ENCODE assay signal across 21 cellular contexts in genomic region chr4:187167126-187167525, GRCh38.
DNase-seq lines count a peak whose midpoint lies in the region; ATAC-seq and TF ChIP-seq lines count a peak whose summit lies in the region.
"Had no signal": no experiment of that assay in that cellular context is flagged by ENCODE, and none has a peak within 500 bp of the region (broad histone marks: within the 10 kb centered on the region; RNA-seq: fewer than 3 reads in every experiment).

No MANE protein-coding gene starts in this region.

- H3K4me3 ChIP-seq in GM23338: no peak overlapping the region
- no peak overlapping the region for H3K4me3 ChIP-seq in OCI-LY7 (ENCODE audit: low read depth, low read length, poor library complexity, severe bottlenecking)
- no peak overlapping the region for H3K4me3 ChIP-seq in trophoblast cell (ENCODE audit: low read depth, low read length)

- H3K27me3 ChIP-seq in GM23338 (ENCODE audit: insufficient read depth) (no peaks in the 10 kb centered on the region), trophoblast cell (ENCODE audit: insufficient read depth, low read length) (no peaks in the 10 kb centered on the region)

- no peaks in the 10 kb centered on the region for H4K20me1 ChIP-seq in GM23338 (replicated peaks; ENCODE audit: insufficient read depth)
- no peaks in the 10 kb centered on the region for H4K20me1 ChIP-seq in OCI-LY7 (ENCODE audit: insufficient read depth, low read length)

- H3K27ac Mint-ChIP-seq in GM23338: no peak overlapping the region
- H3K27ac Mint-ChIP-seq: B cell, HFFc6 had no signal

- no peak overlapping the region for H3K4me3 Mint-ChIP-seq in GM23338
- H3K4me3 Mint-ChIP-seq: B cell, HFFc6 had no signal

- POLR2A ChIA-PET in OCI-LY7 (lab: Charles Lee): interaction anchor here (0.7 to 1.2 kb wide), 3 partner anchors 8 to 34 kb away, joined by 3 to 4 read pairs (median 4); no protein-coding TSS in a partner anchor

- H3K4me1 Mint-ChIP-seq in GM23338: no peaks in the 10 kb centered on the region; the same call in 2 of the 3 replicates
- H3K4me1 Mint-ChIP-seq: B cell had no signal

- H4K91ac ChIP-seq in trophoblast cell (ENCODE audit: low read depth, low read length): no peak overlapping the region

- no peak overlapping the region for H3K14ac ChIP-seq in trophoblast cell (ENCODE audit: low read length)

- no peaks in the 10 kb centered on the region for H3K36me3 ChIP-seq in GM23338 (ENCODE audit: insufficient read depth)
- H3K36me3 ChIP-seq in OCI-LY7 (ENCODE audit: insufficient read depth, low read length): no peaks in the 10 kb centered on the region
- H3K36me3 ChIP-seq in trophoblast cell (ENCODE audit: control insufficient read depth in 1 of 2, insufficient read depth in 2 of 2, low read length in 2 of 2): no peaks in the 10 kb centered on the region

- ATAC-seq in GM23338 (no peak), left colon (peak; percentile 92), GM21825 (IDR thresholded peaks at IDR 0.05; ENCODE audit: unreplicated experiment) (no peak), HG03280 (IDR thresholded peaks at IDR 0.05; ENCODE audit: unreplicated experiment) (no peak)

- WGBS in trophoblast cell (ENCODE audit: extremely low coverage, insufficient coverage, insufficient read length): no CpG with 5 or more reads among the region's 6 CpGs

- H3K27ac ChIP-seq in GM23338 (ENCODE audit: low read depth) (no peak overlapping the region), OCI-LY7 (ENCODE audit: low read depth, low read length, poor library complexity, severe bottlenecking) (no peak overlapping the region), trophoblast cell (ENCODE audit: low read depth, low read length) (no peak overlapping the region)

- H3K18ac ChIP-seq in trophoblast cell (ENCODE audit: low read length): no peak overlapping the region

- H3K23ac ChIP-seq in trophoblast cell (ENCODE audit: low read length): no peak overlapping the region

- H3K27me3 Mint-ChIP-seq in GM23338 (ENCODE audit: insufficient read depth, low read depth, poor library complexity): peaks cover under 1% of the 10 kb centered on the region
- H3K27me3 Mint-ChIP-seq: B cell had no signal

- H2AK5ac ChIP-seq in trophoblast cell (ENCODE audit: low read length): no peak overlapping the region

- H3K4me1 ChIP-seq in GM23338 (ENCODE audit: insufficient read depth) (peaks cover 5% of the 10 kb centered on the region; the same call in 1 of the 2 replicates), OCI-LY7 (ENCODE audit: insufficient read depth, low read length, poor library complexity, severe bottlenecking) (peaks cover 8% of the 10 kb centered on the region), trophoblast cell (ENCODE audit: control insufficient read depth in 1 of 2, insufficient read depth in 2 of 2, low read length in 2 of 2) (no peaks in the 10 kb centered on the region)

- DNase-seq in GM23338 (ENCODE audit: low spot score) (no peak), OCI-LY7 (ENCODE audit: low spot score) (no peak), left colon (peak; percentile 36 to 44), trophoblast cell (peak; percentile 42 to 61), anterior cingulate cortex (lab: John Stamatoyannopoulos, UW) (no peak), GM13976 (ENCODE audit: low spot score) (no peak)
- DNase-seq: DMS 273 treated with DMSO at 0.1 percent for 48 hours; DND-41; HFFc6; KBM-7; NCI-H1436; NCI-H1930; NCI-H226; NCI-H524 treated with DMSO at 0.1 percent for 48 hours; NK-92 treated with Interleukin-12 subunit alpha and Interleukin-12 subunit beta, amount 100 ng/mL, for 24 hours; RPMI8226; SHP77 treated with DMSO at 0.1 percent for 48 hours; SK-N-SH had no signal

- H3F3A ChIP-seq in GM23338 (replicated peaks; ENCODE audit: low read depth): no peaks in the 10 kb centered on the region

- no TSS peak for BruUV-seq in OCI-LY7 (replicated peaks; lab: Mats Ljungman, UMichigan)

- H2BK120ac ChIP-seq in trophoblast cell (ENCODE audit: insufficient read depth, low read length, poor library complexity): no peak overlapping the region

- CTCF ChIA-PET in OCI-LY7 (lab: Charles Lee; ENCODE audit: unreplicated experiment): no interaction called here

- H3K9me3 ChIP-seq in OCI-LY7 (ENCODE audit: low read length): no peaks in the 10 kb centered on the region
- H3K9me3 ChIP-seq in trophoblast cell (ENCODE audit: insufficient read depth, low read depth, low read length): no peaks in the 10 kb centered on the region
- H3K9me3 ChIP-seq: SK-N-SH had no signal

- no peak overlapping the region for H3K9ac ChIP-seq in trophoblast cell (ENCODE audit: low read length)
- H3K9ac ChIP-seq: SK-N-SH had no signal

- H3K9me3 Mint-ChIP-seq in GM23338: no peaks in the 10 kb centered on the region
- H3K9me3 Mint-ChIP-seq: HFFc6 had no signal

- no peak for TF ChIP-seq CTCF in GM23338 (conservative IDR thresholded peaks at IDR 0.05; ENCODE audit: low read depth in 2 of 2)
- no peak for TF ChIP-seq CTCF in OCI-LY7 (conservative IDR thresholded peaks at IDR 0.05; ENCODE audit: low read length)
- no peak for TF ChIP-seq CTCF in GM13976 (IDR thresholded peaks at IDR 0.05; ENCODE audit: borderline replicate concordance, control extremely low read depth, extremely low read depth, insufficient read depth, missing control alignments)

- H3K4me2 ChIP-seq in GM23338 (no peak overlapping the region), OCI-LY7 (ENCODE audit: low read length) (peak overlapping the region; percentile 28), trophoblast cell (ENCODE audit: low read length) (no peak overlapping the region)
- H3K4me2 ChIP-seq: SK-N-SH had no signal

- no peaks in the 10 kb centered on the region for H3K79me2 ChIP-seq in GM23338 (replicated peaks; ENCODE audit: insufficient read depth)
- no peaks in the 10 kb centered on the region for H3K79me2 ChIP-seq in OCI-LY7 (ENCODE audit: insufficient read depth, low read depth, low read length)
- H3K79me2 ChIP-seq in trophoblast cell (ENCODE audit: control insufficient read depth, insufficient read depth, low read length, poor library complexity): no peaks in the 10 kb centered on the region

- no peaks in the 10 kb centered on the region for H3K79me1 ChIP-seq in trophoblast cell (ENCODE audit: low read length)

- no peak overlapping the region for H3K4ac ChIP-seq in trophoblast cell (ENCODE audit: low read depth, low read length)

- no peaks in the 10 kb centered on the region for H3K36me3 Mint-ChIP-seq in GM23338 (ENCODE audit: low read depth)

- no peaks in the 10 kb centered on the region for H3K9me2 ChIP-seq in GM23338 (ENCODE audit: insufficient read depth)
- no peaks in the 10 kb centered on the region for H3K9me2 ChIP-seq in OCI-LY7 (ENCODE audit: insufficient read depth, low read length)
- H3K9me2 ChIP-seq: SK-N-SH had no signal

- in situ Hi-C loops in GM13976 (cut with MboI; ENCODE audit: low sequenced_read_pairs, unreplicated experiment): no loop called here

- H2AFZ ChIP-seq in GM23338 (peak overlapping the region; percentile 84; the same call in 1 of the 2 replicates), OCI-LY7 (ENCODE audit: low read length) (peak overlapping the region; percentile 17), trophoblast cell (ENCODE audit: insufficient read depth, low read length, poor library complexity) (no peak overlapping the region)

- H4K12ac ChIP-seq in trophoblast cell (ENCODE audit: low read depth, low read length): no peak overlapping the region

- intact Hi-C loops in OCI-LY7 (cut with micrococcal nuclease; ENCODE audit: unreplicated experiment) (no loop called here), left colon (cut with DNase I, micrococcal nuclease) (no loop called here)

- no peak overlapping the region for H2BK5ac ChIP-seq in trophoblast cell (ENCODE audit: low read depth, low read length, poor library complexity)

- H2BK12ac ChIP-seq in trophoblast cell (ENCODE audit: low read length): no peak overlapping the region

- peak overlapping the region; percentile 7 for H4K8ac ChIP-seq in trophoblast cell (ENCODE audit: low read depth, low read length)

TF ChIP-seq in GM23338, 12 proteins besides CTCF, POLR2A, EP300 and RAD21 (continues in another document):
- TF ChIP-seq POLR2AphosphoS5 (IDR thresholded peaks at IDR 0.05; ENCODE audit: low read depth) (no peak), NANOG (IDR thresholded peaks at IDR 0.05; ENCODE audit: borderline replicate concordance) (no peak), ZNF114 (CRISPR knock-in tag; IDR thresholded peaks at IDR 0.05) (no peak), EZH2phosphoT487 (IDR thresholded peaks at IDR 0.05; ENCODE audit: unreplicated experiment) (no peak), STAT1 (IDR thresholded peaks at IDR 0.05; ENCODE audit: unreplicated experiment) (no peak), CREB1 (CRISPR knock-in tag; IDR thresholded peaks at IDR 0.05; ENCODE audit: low read depth) (no peak)
- TF ChIP-seq, protein P1, sequence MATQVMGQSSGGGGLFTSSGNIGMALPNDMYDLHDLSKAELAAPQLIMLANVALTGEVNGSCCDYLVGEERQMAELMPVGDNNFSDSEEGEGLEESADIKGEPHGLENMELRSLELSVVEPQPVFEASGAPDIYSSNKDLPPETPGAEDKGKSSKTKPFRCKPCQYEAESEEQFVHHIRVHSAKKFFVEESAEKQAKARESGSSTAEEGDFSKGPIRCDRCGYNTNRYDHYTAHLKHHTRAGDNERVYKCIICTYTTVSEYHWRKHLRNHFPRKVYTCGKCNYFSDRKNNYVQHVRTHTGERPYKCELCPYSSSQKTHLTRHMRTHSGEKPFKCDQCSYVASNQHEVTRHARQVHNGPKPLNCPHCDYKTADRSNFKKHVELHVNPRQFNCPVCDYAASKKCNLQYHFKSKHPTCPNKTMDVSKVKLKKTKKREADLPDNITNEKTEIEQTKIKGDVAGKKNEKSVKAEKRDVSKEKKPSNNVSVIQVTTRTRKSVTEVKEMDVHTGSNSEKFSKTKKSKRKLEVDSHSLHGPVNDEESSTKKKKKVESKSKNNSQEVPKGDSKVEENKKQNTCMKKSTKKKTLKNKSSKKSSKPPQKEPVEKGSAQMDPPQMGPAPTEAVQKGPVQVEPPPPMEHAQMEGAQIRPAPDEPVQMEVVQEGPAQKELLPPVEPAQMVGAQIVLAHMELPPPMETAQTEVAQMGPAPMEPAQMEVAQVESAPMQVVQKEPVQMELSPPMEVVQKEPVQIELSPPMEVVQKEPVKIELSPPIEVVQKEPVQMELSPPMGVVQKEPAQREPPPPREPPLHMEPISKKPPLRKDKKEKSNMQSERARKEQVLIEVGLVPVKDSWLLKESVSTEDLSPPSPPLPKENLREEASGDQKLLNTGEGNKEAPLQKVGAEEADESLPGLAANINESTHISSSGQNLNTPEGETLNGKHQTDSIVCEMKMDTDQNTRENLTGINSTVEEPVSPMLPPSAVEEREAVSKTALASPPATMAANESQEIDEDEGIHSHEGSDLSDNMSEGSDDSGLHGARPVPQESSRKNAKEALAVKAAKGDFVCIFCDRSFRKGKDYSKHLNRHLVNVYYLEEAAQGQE (IDR thresholded peaks at IDR 0.05; ENCODE audit: unreplicated experiment): no peak

Comparison
In these comparisons a context has a peak if more than half of its experiments do, and no peak if none do; other contexts are left out.
1. DNase-seq: peak in left colon (2 of 2) and trophoblast cell (2 of 2); none in GM23338 (single experiment), OCI-LY7 (single experiment), anterior cingulate cortex (0 of 58) and GM13976 (single experiment).